23 cellular contexts compared by ENCODE assay signal in the genomic region with DNA sequence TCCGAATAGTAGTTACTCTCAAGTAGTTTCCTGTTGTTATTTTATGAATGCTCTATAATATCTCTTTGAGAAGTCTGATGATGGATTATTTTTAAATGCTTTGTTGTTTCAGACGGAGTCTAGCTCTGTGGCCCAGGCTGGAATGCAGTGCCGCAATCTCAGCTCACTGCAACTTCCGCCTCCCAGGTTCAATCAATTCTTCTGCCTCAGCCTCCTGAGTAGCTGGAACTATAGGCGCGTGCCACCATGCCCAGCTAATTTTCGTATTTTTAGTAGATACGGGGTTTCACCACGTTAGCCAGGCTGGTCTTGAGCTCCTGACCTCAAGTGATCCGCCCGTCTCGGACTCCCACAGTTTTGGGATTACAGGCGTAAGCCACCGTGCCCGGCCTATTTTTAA. TPM values are rescaled to one million over a fixed set of nuclear protein-coding genes. Genes with fewer than 3 reads are reported as not detected.
"Had no signal": no experiment of that assay in that cellular context is flagged by ENCODE, and none has a peak within 500 bp of the region (broad histone marks: within the 10 kb centered on the region; RNA-seq: fewer than 3 reads in every experiment).

No MANE protein-coding gene starts in this region.

- H3K27me3 ChIP-seq: ovary, right atrium auricular region had no signal

- H3K4me1 Mint-ChIP-seq: mesothelial cell of epicardium had no signal

- H3K36me3 ChIP-seq: ovary had no signal

- H3K27ac Mint-ChIP-seq: mesothelial cell of epicardium; naive B cell; natural killer cell treated with Interleukin-12 subunit alpha and Interleukin-12 subunit beta and Interleukin-15 and Interleukin-18, amount 100 ng/mL, for 72 hours; progenitor cell of endocrine pancreas; stimulated activated effector memory CD8-positive, alpha-beta T cell treated with anti-CD3 and anti-CD28 coated beads, Interleukin-12 subunit alpha, Interleukin-12 subunit beta, amount 100 ng/mL, for 72 hours; stimulated activated naive CD8-positive, alpha-beta T cell treated with anti-CD3 and anti-CD28 coated beads, Interleukin-15, Interleukin-2, amounts not matched to agents 100 ng/mL and 50 ng/mL, for 24 hours had no signal

- H3K4me3 Mint-ChIP-seq: mesothelial cell of epicardium; naive B cell; natural killer cell treated with Interleukin-12 subunit alpha and Interleukin-12 subunit beta and Interleukin-15 and Interleukin-18, amount 100 ng/mL, for 72 hours; stimulated activated effector memory CD8-positive, alpha-beta T cell treated with anti-CD3 and anti-CD28 coated beads, Interleukin-12 subunit alpha, Interleukin-12 subunit beta, amount 100 ng/mL, for 72 hours; stimulated activated naive CD8-positive, alpha-beta T cell treated with anti-CD3 and anti-CD28 coated beads, Interleukin-15, Interleukin-2, amounts not matched to agents 100 ng/mL and 50 ng/mL, for 24 hours had no signal

- H3K4me3 ChIP-seq: hepatocyte, lung, suprapubic skin, upper lobe of right lung had no signal

- H3K36me3 Mint-ChIP-seq: stimulated activated effector memory CD8-positive, alpha-beta T cell treated with anti-CD3 and anti-CD28 coated beads, Interleukin-12 subunit alpha, Interleukin-12 subunit beta, amount 100 ng/mL, for 72 hours had no signal

- H3K9me3 Mint-ChIP-seq: natural killer cell treated with Interleukin-12 subunit alpha and Interleukin-12 subunit beta and Interleukin-15 and Interleukin-18, amount 100 ng/mL, for 72 hours; stimulated activated effector memory CD8-positive, alpha-beta T cell treated with anti-CD3 and anti-CD28 coated beads, Interleukin-12 subunit alpha, Interleukin-12 subunit beta, amount 100 ng/mL, for 72 hours; stimulated activated naive CD8-positive, alpha-beta T cell treated with anti-CD3 and anti-CD28 coated beads, Interleukin-15, Interleukin-2, amounts not matched to agents 100 ng/mL and 50 ng/mL, for 24 hours had no signal

- H3K9me3 ChIP-seq: left ventricle myocardium inferior, ovary, suprapubic skin, thoracic aorta, tibial artery, upper lobe of right lung had no signal

- DNase-seq: islet precursor cell; left ventricle myocardium inferior; naive B cell; ovary; stimulated activated CD4-positive, alpha-beta T cell treated with anti-CD3 and anti-CD28 coated beads, Interleukin-12 subunit alpha, Interleukin-12 subunit beta, amount 100 ng/mL, for 4 hours; stimulated activated CD4-positive, alpha-beta T cell treated with anti-CD3 and anti-CD28 coated beads, Interleukin-15, amount 100 ng/mL, for 24 hours; stimulated activated CD4-positive, alpha-beta T cell treated with anti-CD3 and anti-CD28 coated beads, Interleukin-4, amount 100 ng/mL, for 24 hours; stimulated activated naive CD4-positive, alpha-beta T cell; tibial artery; upper lobe of right lung had no signal

- H3K27ac ChIP-seq: hepatocyte, ovary, right atrium auricular region, skin epidermis, suprapubic skin, thoracic aorta, tibial artery had no signal

- H2AFZ ChIP-seq: hepatocyte had no signal

- ATAC-seq: natural killer cell treated with Interleukin-12 subunit alpha and Interleukin-12 subunit beta and Interleukin-15 and Interleukin-18, amount 100 ng/mL, for 72 hours; sciatic nerve; stimulated activated effector memory CD8-positive, alpha-beta T cell treated with anti-CD3 and anti-CD28 coated beads, Interleukin-12 subunit alpha, Interleukin-12 subunit beta, amount 100 ng/mL, for 72 hours; upper lobe of right lung had no signal

RNA-seq across cellular contexts. Expression of gene AGAP2, which starts 46.0 kb away (rescaled TPM):
- total RNA-seq: kidney epithelial cell had no signal
